In genomic region chr12:9039397-9039977, GRCh38 we compare ENCODE assay signal across 8 cellular contexts. TPM values are rescaled to one million over a fixed set of nuclear protein-coding genes. Genes with fewer than 3 reads are reported as not detected.
DNase-seq lines count a peak whose midpoint lies in the region; ATAC-seq and TF ChIP-seq lines count a peak whose summit lies in the region.

No MANE protein-coding gene starts in this region.

- TF ChIP-seq CTCF in breast epithelium (IDR thresholded peaks at IDR 0.05) (peak; percentile 72 to 76 (median 75)), kidney epithelial cell (IDR thresholded peaks at IDR 0.05; ENCODE audit: insufficient read depth, low read length, poor library complexity, severe bottlenecking) (peak; percentile 65), testis (IDR thresholded peaks at IDR 0.05) (peak; percentile 59 to 78 (median 71))

- H3K36me3 ChIP-seq in HAP-1 (replicated peaks) (no peaks in the 10 kb centered on the region), breast epithelium (no peaks in the 10 kb centered on the region), kidney epithelial cell (ENCODE audit: control insufficient read depth, insufficient read depth, low read length) (no peaks in the 10 kb centered on the region), testis (ENCODE audit: low read depth, missing control alignments) (no peaks in the 10 kb centered on the region)

- H3K27ac ChIP-seq in breast epithelium (no peak overlapping the region), testis (no peak overlapping the region)

- H3K4me3 ChIP-seq in HAP-1 (no peak overlapping the region), breast epithelium (no peak overlapping the region), kidney epithelial cell (ENCODE audit: low read depth, low read length) (no peak overlapping the region), testis (no peak overlapping the region)

- 25 to 28% methylated on average over 3 of the region's 3 CpGs for WGBS in testis, 2 donors

- H3K4me1 ChIP-seq in HAP-1, result no peaks in the 10 kb centered on the region
- no peaks in the 10 kb centered on the region for H3K4me1 ChIP-seq in breast epithelium
- no peaks in the 10 kb centered on the region for H3K4me1 ChIP-seq in testis

- in situ Hi-C loops in HAP-1 (cut with MboI; ENCODE audit: low sequenced_read_pairs), result no loop called here

- ATAC-seq in GM18873 (IDR thresholded peaks at IDR 0.05; ENCODE audit: low FRiP score, unreplicated experiment) (no peak), HG02970 (IDR thresholded peaks at IDR 0.05; ENCODE audit: low FRiP score, unreplicated experiment) (no peak)

- TF ChIP-seq POLR2A in breast epithelium (IDR thresholded peaks at IDR 0.05) (no peak), testis (IDR thresholded peaks at IDR 0.05) (no peak)

- no peaks in the 10 kb centered on the region for H3K9me3 ChIP-seq in HAP-1
- H3K9me3 ChIP-seq in breast epithelium, result no peaks in the 10 kb centered on the region
- H3K9me3 ChIP-seq in testis, result no peaks in the 10 kb centered on the region

- no peaks in the 10 kb centered on the region for H3K27me3 ChIP-seq in HAP-1 (ENCODE audit: low read depth)
- no peaks in the 10 kb centered on the region for H3K27me3 ChIP-seq in breast epithelium
- no peaks in the 10 kb centered on the region for H3K27me3 ChIP-seq in kidney epithelial cell (ENCODE audit: control insufficient read depth, insufficient read depth, low read length)
- no peaks in the 10 kb centered on the region for H3K27me3 ChIP-seq in testis

- intact Hi-C loops in breast epithelium (cut with DNase I; ENCODE audit: low total_unique reads) (no loop called here), testis (cut with DNase I; ENCODE audit: low total_unique reads) (no loop called here)

- DNase-seq in DMS153 treated with DMSO at 0.1 percent for 48 hours (lab: John Stamatoyannopoulos, UW; ENCODE audit: unreplicated experiment) (peak; percentile 39), HAP-1 (ENCODE audit: low spot score in 2 of 2) (peak; percentile 18 to 62), NCI-H69 (lab: John Stamatoyannopoulos, UW) (peak; percentile 60), breast epithelium (ENCODE audit: low spot score in 2 of 2) (no peak), kidney epithelial cell (ENCODE audit: low read depth) (no peak), testis (peak; percentile 31)

RNA-seq across cellular contexts. Expression of gene KLRG1, which starts 50.1 kb away (rescaled TPM):
- total RNA-seq in breast epithelium, result 1 to 10 TPM; 2.0 to 3.9 (median 3.8) TPM
- total RNA-seq in kidney epithelial cell, result 0.48 and 2.5 TPM in 2 replicates
- total RNA-seq in testis, result 1 to 10 TPM; 3.5 to 4.6 TPM
- 2.4 TPM for polyA plus RNA-seq in testis (ENCODE audit: insufficient read depth, low read depth, low replicate concordance)

Comparison
In these comparisons a context has a peak if more than half of its experiments do, and no peak if none do; other contexts are left out.
1. DNase-seq: peak in DMS153 treated with DMSO at 0.1 percent for 48 hours (single experiment), HAP-1 (2 of 2), NCI-H69 (single experiment) and testis (single experiment); none in breast epithelium (0 of 2) and kidney epithelial cell (single experiment).
2. Peak in every context shown above with its lines, with median percentiles within 50 percentile points of each other: CTCF ChIP-seq.